Comparison of ENCODE assay signal across 15 cellular contexts in the genomic region with DNA sequence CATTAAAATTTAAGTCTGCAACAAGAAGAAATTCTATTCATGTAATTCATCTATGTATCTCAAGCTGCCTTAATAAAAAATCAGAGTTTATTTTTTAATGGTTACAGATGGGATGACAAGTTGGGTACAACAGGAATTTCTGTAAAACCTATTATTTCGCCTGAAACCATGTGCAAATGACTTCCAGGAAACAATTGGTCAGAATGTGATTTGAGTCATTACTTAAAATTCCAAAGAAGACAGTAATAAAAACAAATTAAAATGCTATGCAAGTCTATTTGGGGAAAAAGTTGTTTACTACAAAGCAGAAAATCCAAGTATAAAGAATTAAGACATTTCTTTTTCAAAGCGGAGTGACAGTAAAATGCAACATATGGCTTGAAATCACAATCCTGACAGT. TPM values are rescaled to one million over a fixed set of nuclear protein-coding genes. Genes with fewer than 3 reads are reported as not detected.
"Had no signal": no experiment of that assay in that cellular context is flagged by ENCODE, and none has a peak within 500 bp of the region (broad histone marks: within the 10 kb centered on the region; RNA-seq: fewer than 3 reads in every experiment).

No MANE protein-coding gene starts in this region.

- DNase-seq: activated CD4-positive, alpha-beta T cell treated with anti-CD3 and anti-CD28 coated beads, Interleukin-2, amount 10 ng/mL, durations not matched to agents 24 days and 14 days; activated naive CD4-positive, alpha-beta T cell treated with Interleukin-2 at 50 U/mL for 16 hours; activated naive CD8-positive, alpha-beta T cell treated with anti-CD3 and anti-CD28 coated beads, Interleukin-2, amount 50 U/mL, for 24 hours; erythroblast; heart left ventricle; left ventricle myocardium superior; mesendoderm; nephron progenitor cell; psoas muscle; stimulated activated CD4-positive, alpha-beta T cell treated with anti-CD3 and anti-CD28 coated beads, Interleukin-2, amount 100 ng/mL, for 24 hours; stimulated activated naive CD4-positive, alpha-beta T cell; substantia nigra; transverse colon had no signal

- FAIRE-seq: frontal cortex had no signal

- H3K4me3 ChIP-seq: heart left ventricle, psoas muscle, transverse colon had no signal

RNA-seq across cellular contexts. Expression of a gene that starts 41.4 kb away (rescaled TPM):
- total RNA-seq: activated CD4-positive, alpha-beta T cell treated with anti-CD3 and anti-CD28 coated beads, Interleukin-2, amount 10 ng/mL, durations not matched to agents 24 days and 14 days; T-helper 1 cell treated with Interleukin-12 subunit alpha and Interleukin-12 subunit beta and Interleukin-4 antibody, amounts not matched to agents 30 ng/mL and 1 ng/mL, for 36 hours had no signal
